1 cellular context compared by ENCODE assay signal in genomic region chr1:160781129-160781808, GRCh38.
TF ChIP-seq lines count a peak whose summit lies in the region.

No MANE protein-coding gene starts in this region.

TF ChIP-seq in GM12878, 131 proteins besides CTCF, POLR2A, EP300 and RAD21 (continued from another document):
- no peak for TF ChIP-seq MAX (IDR thresholded peaks at IDR 0.05; ENCODE audit: low read depth, low read length)
- no peak for TF ChIP-seq CHD1 (IDR thresholded peaks at IDR 0.05; ENCODE audit: low read depth, low read length)
- TF ChIP-seq BCL3 (IDR thresholded peaks at IDR 0.05; ENCODE audit: borderline replicate concordance, insufficient read depth, low read depth, low read length, poor library complexity, severe bottlenecking), result no peak
